8 cellular contexts compared by ENCODE assay signal in genomic region chr1:117607471-117607870, GRCh38. TPM values are rescaled to one million over a fixed set of nuclear protein-coding genes. Genes with fewer than 3 reads are reported as not detected.
DNase-seq lines count a peak whose midpoint lies in the region; ATAC-seq and TF ChIP-seq lines count a peak whose summit lies in the region.

No MANE protein-coding gene starts in this region.

- TF ChIP-seq POLR2A in NB4 (IDR thresholded peaks at IDR 0.05; ENCODE audit: extremely low read depth, insufficient read length), result peak; percentile 69

- peak overlapping the region; percentile 72 for H3K27ac Mint-ChIP-seq in activated T-helper 2 cell treated with anti-CD3 and anti-CD28 coated beads, Interferon-gamma antibody, Interleukin-2, Interleukin-4, amounts not matched to agents 10 μg/mL and 5 μg/mL and 100 μg/mL, durations not matched to agents 14 hours and 24 hours and 36 hours
- H3K27ac Mint-ChIP-seq in Calu3 (ENCODE audit: unreplicated experiment), result no peak overlapping the region

- CTCF ChIA-PET in Calu3 (lab: Charles Lee), result interaction anchor here (1.6 kb wide), 1 partner anchor 36 kb away, joined by 3 read pairs; no protein-coding TSS in a partner anchor

- H3K4me3 Mint-ChIP-seq in activated T-helper 2 cell treated with anti-CD3 and anti-CD28 coated beads, Interferon-gamma antibody, Interleukin-2, Interleukin-4, amounts not matched to agents 10 μg/mL and 5 μg/mL and 100 μg/mL, durations not matched to agents 14 hours and 24 hours and 36 hours (ENCODE audit: low read depth), result peak overlapping the region; percentile 91
- H3K4me3 Mint-ChIP-seq in Calu3 (ENCODE audit: low read depth, unreplicated experiment), result no peak overlapping the region

- H3K4me1 ChIP-seq in mucosa of descending colon (ENCODE audit: low read depth) (peaks cover 48% of the 10 kb centered on the region), thoracic aorta (ENCODE audit: control insufficient read depth in 1 of 2, low read depth in 2 of 2) (peaks cover 22 to 39% of the 10 kb centered on the region in 2 donors), osteoblast (ENCODE audit: insufficient read depth, low read length) (peaks cover 19% of the 10 kb centered on the region)

- H3K27me3 ChIP-seq in thoracic aorta (replicated peaks; ENCODE audit: insufficient read depth), result no peaks in the 10 kb centered on the region
- peaks cover 46% of the 10 kb centered on the region for H3K27me3 ChIP-seq in osteoblast (ENCODE audit: insufficient read depth, low read length)

- DNase-seq in AML-193 (lab: John Stamatoyannopoulos, UW) (peak; percentile 90 to 94), NB4 (ENCODE audit: low read depth) (peak; percentile 93), mucosa of descending colon (peak; percentile 63 to 74 (median 73)), thoracic aorta (ENCODE audit: low spot score) (no peak), occipital lobe (lab: John Stamatoyannopoulos, UW) (no peak), osteoblast (ENCODE audit: insufficient read length, low spot score, missing footprints) (no peak), Calu3 (no peak)
- DNase-seq in activated T-helper 2 cell treated with anti-CD3 and anti-CD28 coated beads, Interferon-gamma antibody, Interleukin-2, Interleukin-4, amounts not matched to agents 10 μg/mL and 5 μg/mL and 100 μg/mL, durations not matched to agents 14 hours and 24 hours and 36 hours (ENCODE audit: low spot score), result peak; percentile 27

- peak; percentile 18 for ATAC-seq in mucosa of descending colon
- ATAC-seq in thoracic aorta (ENCODE audit: insufficient number of reproducible peaks, low FRiP score, low read depth), result no peak

- H3K36me3 Mint-ChIP-seq in activated T-helper 2 cell treated with anti-CD3 and anti-CD28 coated beads, Interferon-gamma antibody, Interleukin-2, Interleukin-4, amounts not matched to agents 10 μg/mL and 5 μg/mL and 100 μg/mL, durations not matched to agents 14 hours and 24 hours and 36 hours (ENCODE audit: low read depth), result peaks cover 35% of the 10 kb centered on the region
- peaks cover 8% of the 10 kb centered on the region for H3K36me3 Mint-ChIP-seq in Calu3 (ENCODE audit: insufficient read depth, unreplicated experiment)

- H2AFZ ChIP-seq in osteoblast (ENCODE audit: low read length), result no peak overlapping the region

- H3K27me3 Mint-ChIP-seq in activated T-helper 2 cell treated with anti-CD3 and anti-CD28 coated beads, Interferon-gamma antibody, Interleukin-2, Interleukin-4, amounts not matched to agents 10 μg/mL and 5 μg/mL and 100 μg/mL, durations not matched to agents 14 hours and 24 hours and 36 hours (ENCODE audit: low read depth), result peaks cover 24% of the 10 kb centered on the region
- H3K27me3 Mint-ChIP-seq in Calu3 (ENCODE audit: unreplicated experiment), result peaks cover 53% of the 10 kb centered on the region

- H3K27ac ChIP-seq in thoracic aorta, result peak overlapping the region in 1 of 2 donors; percentile 64
- no peak overlapping the region for H3K27ac ChIP-seq in osteoblast (ENCODE audit: low read depth, low read length)

- H3K79me2 ChIP-seq in osteoblast (ENCODE audit: insufficient read depth, low read length), result no peaks in the 10 kb centered on the region

- H3K4me1 Mint-ChIP-seq in activated T-helper 2 cell treated with anti-CD3 and anti-CD28 coated beads, Interferon-gamma antibody, Interleukin-2, Interleukin-4, amounts not matched to agents 10 μg/mL and 5 μg/mL and 100 μg/mL, durations not matched to agents 14 hours and 24 hours and 36 hours (ENCODE audit: low read depth), result peaks cover 45% of the 10 kb centered on the region
- no peaks in the 10 kb centered on the region for H3K4me1 Mint-ChIP-seq in Calu3 (ENCODE audit: low read depth, unreplicated experiment)

- H3K4me3 ChIP-seq in NB4 (ENCODE audit: low read depth, low read length) (peak overlapping the region; percentile 82), mucosa of descending colon (peak overlapping the region; percentile 74), thoracic aorta (peak overlapping the region; percentile 83), osteoblast (ENCODE audit: insufficient read depth, low read length) (no peak overlapping the region)

- intact Hi-C loops in activated T-helper 2 cell treated with anti-CD3 and anti-CD28 coated beads, Interferon-gamma antibody, Interleukin-2, Interleukin-4, amounts not matched to agents 10 μg/mL and 5 μg/mL and 100 μg/mL, durations not matched to agents 14 hours and 24 hours and 36 hours (cut with micrococcal nuclease), result loop anchor here (2.0 to 10.0 kb wide), 4 partner anchors 151 to 1233 kb away; partner anchors contain the start of genes ATP1A1, GDAP2 and WDR3
- intact Hi-C loops in mucosa of descending colon (cut with DNase I, micrococcal nuclease) (loop anchor here (10.0 kb wide), 1 partner anchor 147 kb away; no protein-coding TSS in a partner anchor), Calu3 (cut with micrococcal nuclease; ENCODE audit: unreplicated experiment) (no loop called here)

- no TSS peak for BruUV-seq in Calu3 (replicated peaks; lab: Mats Ljungman, UMichigan)

- H3K9me3 ChIP-seq in mucosa of descending colon (no peaks in the 10 kb centered on the region), thoracic aorta (no peaks in the 10 kb centered on the region), osteoblast (ENCODE audit: low read depth, low read length) (no peaks in the 10 kb centered on the region)

- H3K9me3 Mint-ChIP-seq in activated T-helper 2 cell treated with anti-CD3 and anti-CD28 coated beads, Interferon-gamma antibody, Interleukin-2, Interleukin-4, amounts not matched to agents 10 μg/mL and 5 μg/mL and 100 μg/mL, durations not matched to agents 14 hours and 24 hours and 36 hours, result no peaks in the 10 kb centered on the region
- H3K9me3 Mint-ChIP-seq in Calu3 (ENCODE audit: low read depth, unreplicated experiment), result no peaks in the 10 kb centered on the region

- TF ChIP-seq CTCF in NB4 (IDR thresholded peaks at IDR 0.05; ENCODE audit: low read depth, low read length) (no peak), mucosa of descending colon (IDR thresholded peaks at IDR 0.05) (no peak), thoracic aorta (IDR thresholded peaks at IDR 0.05) (no peak), osteoblast (IDR thresholded peaks at IDR 0.05; ENCODE audit: extremely low read depth, low read depth, low read length) (no peak), Calu3 (IDR thresholded peaks at IDR 0.05; ENCODE audit: unreplicated experiment) (no peak)

- no peak overlapping the region for H3K4me2 ChIP-seq in osteoblast (ENCODE audit: insufficient read depth, low read length)

- H4K20me1 ChIP-seq in osteoblast (ENCODE audit: insufficient read depth, low read length), result no peaks in the 10 kb centered on the region

- H3K36me3 ChIP-seq in mucosa of descending colon (ENCODE audit: low read depth), result no peaks in the 10 kb centered on the region
- H3K36me3 ChIP-seq in thoracic aorta, result no peaks in the 10 kb centered on the region
- H3K36me3 ChIP-seq in osteoblast (ENCODE audit: insufficient read depth, low read length), result no peaks in the 10 kb centered on the region

RNA-seq across cellular contexts. Expression of gene TENT5C, which starts 1.6 kb away (rescaled TPM):
- 11.2 and 11.6 TPM in 2 replicates for total RNA-seq in activated T-helper 2 cell treated with anti-CD3 and anti-CD28 coated beads, Interferon-gamma antibody, Interleukin-2, Interleukin-4, amounts not matched to agents 10 μg/mL and 5 μg/mL and 100 μg/mL, durations not matched to agents 14 hours and 24 hours and 36 hours
- total RNA-seq in mucosa of descending colon (10 to 100 TPM; 16.5 to 37.4 (median 32.1) TPM), thoracic aorta (1 to 10 TPM; 5.4 to 6.9 TPM), occipital lobe (4.7 TPM), osteoblast (0.36 and 0.59 TPM in 2 replicates), Calu3 (2022) (0.28 and 0.44 TPM in 2 replicates)

Comparison
In these comparisons a context has a peak if more than half of its experiments do, and no peak if none do; other contexts are left out.
1. DNase-seq: peak in AML-193 (2 of 2), NB4 (single experiment), activated T-helper 2 cell treated with anti-CD3 and anti-CD28 coated beads, Interferon-gamma antibody, Interleukin-2, Interleukin-4, amounts not matched to agents 10 μg/mL and 5 μg/mL and 100 μg/mL, durations not matched to agents 14 hours and 24 hours and 36 hours (single experiment) and mucosa of descending colon (3 of 3); none in thoracic aorta (single experiment), occipital lobe (single experiment), osteoblast (single experiment) and Calu3 (single experiment).